ENCODE assay signal across 14 cellular contexts in genomic region chr1:25502957-25503356, GRCh38. TPM values are rescaled to one million over a fixed set of nuclear protein-coding genes. Genes with fewer than 3 reads are reported as not detected.
DNase-seq lines count a peak whose midpoint lies in the region; TF ChIP-seq lines count a peak whose summit lies in the region.
"Had no signal": no experiment of that assay in that cellular context is flagged by ENCODE, and none has a peak within 500 bp of the region (broad histone marks: within the 10 kb centered on the region; RNA-seq: fewer than 3 reads in every experiment).

No MANE protein-coding gene starts in this region.

- no peak overlapping the region for H3K27ac ChIP-seq in AG04450 (ENCODE audit: low read depth, low read length)
- H3K27ac ChIP-seq: PC-9 had no signal

- H3K27me3 ChIP-seq in AG04450 (ENCODE audit: control insufficient read depth, insufficient read depth, low read length) = no peaks in the 10 kb centered on the region
- H3K27me3 ChIP-seq: colonic mucosa had no signal

- no peak for TF ChIP-seq CTCF in AG04450 (IDR thresholded peaks at IDR 0.05; ENCODE audit: low read depth, low read length)
- TF ChIP-seq CTCF in foreskin fibroblast (IDR thresholded peaks at IDR 0.05; ENCODE audit: low read depth, low read length) = no peak

- CTCF ChIA-PET in AG04450 (lab: Charles Lee) = interaction anchor here (0.7 to 5.8 kb wide), 2 partner anchors 17 to 69 kb away, joined by 4 to 28 read pairs; no protein-coding TSS in a partner anchor

- POLR2A ChIA-PET in AG04450 (lab: Yijun Ruan, JAX) = interaction anchor here (0.6 kb wide), 1 partner anchor 172 kb away, joined by 6 read pairs; no protein-coding TSS in a partner anchor

- no peaks in the 10 kb centered on the region for H3K9me3 ChIP-seq in AG04450 (ENCODE audit: control insufficient read depth, insufficient read depth, low read length)
- H3K9me3 ChIP-seq: colonic mucosa had no signal

- H3K4me3 ChIP-seq in AG04450 (ENCODE audit: low read depth, low read length) = no peak overlapping the region
- no peak overlapping the region for H3K4me3 ChIP-seq in foreskin fibroblast (ENCODE audit: low read depth in 1 of 2, low read length in 2 of 2)
- H3K4me3 ChIP-seq: colonic mucosa, PC-9 had no signal

- DNase-seq in AG04450 (ENCODE audit: low read depth, low spot score) = peak; percentile 38
- DNase-seq in HS-5 (ENCODE audit: low read depth) = peak; percentile 46
- DNase-seq in amniotic epithelial cell (ENCODE audit: low read depth) = peak; percentile 72
- peak; percentile 18 to 37 for DNase-seq in foreskin fibroblast
- no peak for DNase-seq in superior temporal gyrus (ENCODE audit: extremely low spot score)
- DNase-seq in activated CD4-positive, alpha-beta T cell treated with anti-CD3 and anti-CD28 coated beads, Interleukin-2, amount 50 U/mL, for 1 hour = no peak
- no peak for DNase-seq in T-helper 1 cell
- DNase-seq in T-helper 2 cell = no peak
- DNase-seq: colonic mucosa; foreskin melanocyte; MV-4-11; NCI-H446; stimulated activated naive CD4-positive, alpha-beta T cell treated with Interleukin-2 at 50 U/mL for 16 hours had no signal

RNA-seq across cellular contexts. Expression of gene LDLRAP1, which starts 40.4 kb away (rescaled TPM):
- 12.4 and 12.6 TPM in 2 replicates for polyA plus RNA-seq in AG04450 (2011; rRNA removed)
- polyA minus RNA-seq in AG04450 (2011; rRNA and poly(A)+ RNA removed) = 11.1 and 12.7 TPM in 2 replicates

Comparison
In these comparisons a context has a peak if more than half of its experiments do, and no peak if none do; other contexts are left out.
1. DNase-seq: peak in AG04450 (single experiment), HS-5 (single experiment), amniotic epithelial cell (single experiment) and foreskin fibroblast (2 of 2); none in superior temporal gyrus (single experiment), activated CD4-positive, alpha-beta T cell treated with anti-CD3 and anti-CD28 coated beads, Interleukin-2, amount 50 U/mL, for 1 hour (single experiment), T-helper 1 cell (0 of 5) and T-helper 2 cell (0 of 5).